In genomic region chr19:44447864-44448674, GRCh38 we compare ENCODE assay signal across 8 cellular contexts. TPM values are rescaled to one million over a fixed set of nuclear protein-coding genes. Genes with fewer than 3 reads are reported as not detected.
DNase-seq lines count a peak whose midpoint lies in the region; ATAC-seq and TF ChIP-seq lines count a peak whose summit lies in the region.

TSS of gene ZNF229 (minus strand) at chr19:44448472. CDS start at chr19:44442847, 5,625 bp downstream.

- H3K27ac ChIP-seq in HUES48 (ENCODE audit: low read depth, low read length) (no peak within 1 kb of the TSS), ascending aorta (peak within 1 kb of the TSS in 1 of 2 donors; percentile 4), right atrium auricular region (peak within 1 kb of the TSS; percentile 41 to 59), tibial artery (peak within 1 kb of the TSS in 1 of 2 donors; percentile 40)

- H3K4me1 ChIP-seq in HUES48 (ENCODE audit: control insufficient read depth, insufficient read depth, low read length): no peaks in the 10 kb centered on the region
- H3K4me1 ChIP-seq in ascending aorta: peaks cover 0 to 3% of the 10 kb centered on the region in 2 donors
- peaks cover 0 to 11% of the 10 kb centered on the region in 2 donors for H3K4me1 ChIP-seq in right atrium auricular region
- H3K4me1 ChIP-seq in tibial artery: peaks cover 0 to 9% (median 4%) of the 10 kb centered on the region in 4 donors

- intact Hi-C loops in ascending aorta (cut with DNase I) (no loop called here), posterior cingulate gyrus (cut with DNase I) (no loop called here), tibial artery (cut with DNase I; ENCODE audit: low total_unique reads) (no loop called here)

- H3K27me3 ChIP-seq in HUES48 (ENCODE audit: control insufficient read depth, insufficient read depth, low read length) (no peaks in the 10 kb centered on the region), ascending aorta (no peaks in the 10 kb centered on the region), right atrium auricular region (no peaks in the 10 kb centered on the region), tibial artery (no peaks in the 10 kb centered on the region)

- TF ChIP-seq CTCF in AG09309 (IDR thresholded peaks at IDR 0.05; ENCODE audit: control insufficient read depth, insufficient read depth, low read depth, low read length, missing control alignments) (no peak), ascending aorta (IDR thresholded peaks at IDR 0.05) (no peak), right atrium auricular region (IDR thresholded peaks at IDR 0.05) (no peak), tibial artery (IDR thresholded peaks at IDR 0.05) (no peak)

- H3K9ac ChIP-seq in HUES48 (ENCODE audit: low read depth, low read length): peak within 1 kb of the TSS; percentile 40; the same call in 1 of the 2 replicates

- H3K4me3 ChIP-seq in AG09309 (ENCODE audit: control insufficient read depth, low read depth, low read length) (peak within 1 kb of the TSS; percentile 92), HUES48 (ENCODE audit: low read depth, low read length) (peak within 1 kb of the TSS; percentile 84), ascending aorta (peak within 1 kb of the TSS; percentile 59 to 73), right atrium auricular region (peak within 1 kb of the TSS; percentile 62 to 70), tibial artery (peak within 1 kb of the TSS; percentile 54)

- H3K36me3 ChIP-seq in HUES48 (ENCODE audit: control insufficient read depth, insufficient read depth, low read length): no peaks in the 10 kb centered on the region; the same call in 1 of the 2 replicates
- peaks cover 2 to 27% of the 10 kb centered on the region in 2 donors for H3K36me3 ChIP-seq in ascending aorta
- H3K36me3 ChIP-seq in right atrium auricular region: peaks cover 14% of the 10 kb centered on the region
- H3K36me3 ChIP-seq in tibial artery: peaks cover 34 to 40% (median 38%) of the 10 kb centered on the region in 3 donors

- H3K9me3 ChIP-seq in HUES48 (ENCODE audit: control insufficient read depth, insufficient read depth, low read length) (peaks cover 49% of the 10 kb centered on the region), ascending aorta (peaks cover 20 to 72% of the 10 kb centered on the region in 2 donors), right atrium auricular region (peaks cover 0 to 29% of the 10 kb centered on the region in 2 donors), tibial artery (peaks cover 3 to 68% (median 36%) of the 10 kb centered on the region in 3 donors)

- DNase-seq in AG09309 (ENCODE audit: low read depth) (peak; percentile 81), T-helper 2 cell (peak in 4 of 5 experiments; percentile 22 to 84 (median 30)), ascending aorta (ENCODE audit: low spot score in 2 of 2) (peak; percentile 11 to 85), right atrium auricular region (ENCODE audit: low spot score) (peak; percentile 85), posterior cingulate gyrus (peak; percentile 57 to 95 (median 74)), tibial artery (peak; percentile 57 to 87)

- ATAC-seq in GM18511 (IDR thresholded peaks at IDR 0.05; ENCODE audit: unreplicated experiment): no peak

RNA-seq across cellular contexts. Expression of gene ZNF229, which starts in this region (rescaled TPM):
- total RNA-seq in ascending aorta (2.1 TPM), right atrium auricular region (1 to 10 TPM; 3.5 to 6.0 TPM)

Comparison
In these comparisons a context has a peak if more than half of its experiments do, and no peak if none do; other contexts are left out.
1. DNase-seq: peak in every context shown above with its lines; median percentile 85 in right atrium auricular region; 81 in AG09309; 74 in posterior cingulate gyrus; 72 in tibial artery; 48 in ascending aorta; 30 in T-helper 2 cell.